In the genomic region with DNA sequence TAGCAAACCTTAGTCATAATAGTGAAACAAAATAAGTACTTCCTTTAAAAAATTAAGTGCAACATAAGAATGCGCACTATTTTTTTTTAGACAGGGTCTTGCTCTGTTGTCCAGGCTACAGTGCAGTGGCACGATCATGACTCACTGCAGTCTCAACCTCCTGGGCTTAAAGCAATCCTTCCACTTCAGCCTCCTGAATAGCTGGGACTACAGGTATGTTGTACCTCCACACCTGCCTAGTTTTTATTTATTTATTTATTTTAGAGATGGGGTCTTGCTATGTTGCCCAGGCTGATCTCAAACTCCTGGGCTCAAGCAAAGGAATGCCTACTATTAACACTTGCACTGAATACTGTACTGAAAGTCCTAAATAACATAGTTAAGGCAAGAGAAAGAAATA, we compare ENCODE assay signal across 26 cellular contexts.
A peak's percentile ranks its signal among the peaks of the same experiment; 100 is the strongest.
DNase-seq lines count a peak whose midpoint lies in the region; ATAC-seq, FAIRE-seq and TF ChIP-seq lines count a peak whose summit lies in the region.
"Had no signal": no experiment of that assay in that cellular context is flagged by ENCODE, and none has a peak within 500 bp of the region (broad histone marks: within the 10 kb centered on the region; RNA-seq: fewer than 3 reads in every experiment).

No MANE protein-coding gene starts in this region.

- H4K8ac ChIP-seq in H1 (ENCODE audit: extremely low read depth, insufficient read depth, low read length), result no peak overlapping the region

- DNase-seq in WTC11 (ENCODE audit: low spot score) (no peak), H1 (ENCODE audit: low read depth in 1 of 2, low spot score in 2 of 2) (no peak), H7 (no peak), NCI-H1694 treated with DMSO at 0.1 percent for 48 hours (lab: John Stamatoyannopoulos, UW) (no peak)
- DNase-seq: 8988T; ACHN; BE2C; C1 segment of cervical spinal cord; CD4-positive, alpha-beta memory T cell; CD4-positive, CD25-positive, alpha-beta regulatory T cell; CD8-positive, alpha-beta memory T cell; COR-L47; DMS 273 treated with DMSO at 0.1 percent for 48 hours; DMS153; DMS53; DMS79; DND-41; EL; GDM1 had no signal

- no peak overlapping the region for H3K4me3 Mint-ChIP-seq in WTC11
- H3K4me3 Mint-ChIP-seq: CD14-positive monocyte; CD4-positive, alpha-beta memory T cell; CD4-positive, CD25-positive, alpha-beta regulatory T cell; CD8-positive, alpha-beta memory T cell had no signal

- H3K36me3 Mint-ChIP-seq in WTC11, result no peaks in the 10 kb centered on the region

- H3K14ac ChIP-seq in H1 (ENCODE audit: insufficient read length), result no peak overlapping the region

- no peaks in the 10 kb centered on the region for H3K4me1 ChIP-seq in HEK293 (ENCODE audit: control insufficient read depth, insufficient read depth, low read length)
- H3K4me1 ChIP-seq in H1 (replicated peaks in 1 of 4; ENCODE audit: control insufficient read depth in 3 of 4, insufficient read depth in 4 of 4, low read length in 3 of 4), result no peaks in the 10 kb centered on the region
- H3K4me1 ChIP-seq: BE2C, BLaER1 had no signal

- no peak for TF ChIP-seq EP300 in H1 (IDR thresholded peaks at IDR 0.05; ENCODE audit: borderline replicate concordance in 1 of 2, low read depth in 2 of 2, low read length in 2 of 2)

- no peaks in the 10 kb centered on the region; a peak in 1 of 3 replicates for H3K36me3 ChIP-seq in HEK293 (ENCODE audit: control insufficient read depth in 2 of 2, insufficient read depth in 1 of 2, low read length in 2 of 2)
- no peaks in the 10 kb centered on the region for H3K36me3 ChIP-seq in H1 (ENCODE audit: control insufficient read depth in 2 of 4, insufficient read depth in 4 of 4, low read length in 3 of 4)
- no peaks in the 10 kb centered on the region for H3K36me3 ChIP-seq in H7 (replicated peaks; ENCODE audit: control insufficient read depth, insufficient read depth, low read length)

- H3K9me3 ChIP-seq in HEK293 (ENCODE audit: control insufficient read depth, insufficient read depth, low read depth, low read length), result no peaks in the 10 kb centered on the region
- no peaks in the 10 kb centered on the region for H3K9me3 ChIP-seq in H1 (ENCODE audit: insufficient read depth in 2 of 2, low read depth in 1 of 2, low read length in 1 of 2)
- H3K9me3 ChIP-seq: BE2C, BLaER1 had no signal

- no peak overlapping the region for H2BK120ac ChIP-seq in H1 (replicated peaks; ENCODE audit: low read depth, low read length)

- H2AFZ ChIP-seq in H1 (ENCODE audit: low read length), result no peak overlapping the region

- H2BK5ac ChIP-seq in H1 (ENCODE audit: low read depth, low read length), result no peak overlapping the region

- H3K4ac ChIP-seq in H1 (replicated peaks; ENCODE audit: insufficient read length, low read depth, low read length), result no peak overlapping the region

- CTCF ChIA-PET in HEK293 (lab: Yijun Ruan, JAX), result no interaction called here
- CTCF ChIA-PET in WTC11 (lab: Charles Lee), result interaction anchor here (0.6 kb wide), 1 partner anchor 21 kb away, joined by 5 read pairs; no protein-coding TSS in a partner anchor
- CTCF ChIA-PET in H1 (lab: Charles Lee; ENCODE audit: partially characterized antibody), result no interaction called here

- H3K18ac ChIP-seq in H1 (ENCODE audit: extremely low read depth, low read length), result no peak overlapping the region

- no peak overlapping the region for H2BK20ac ChIP-seq in H1 (ENCODE audit: low read length)

- 0 out of 2 replicates have a peak, but pooled peaks cover under 1% of the 10 kb centered on the region for H3K23me2 ChIP-seq in H1 (ENCODE audit: low read depth, low read length)

- no peaks in the 10 kb centered on the region; a peak in 1 of 4 replicates for H3K79me2 ChIP-seq in H1 (ENCODE audit: control insufficient read depth in 1 of 2, insufficient read depth in 2 of 2, low read length in 2 of 2)

- H4K91ac ChIP-seq in H1 (replicated peaks; ENCODE audit: insufficient read length, low read length), result no peak overlapping the region

- H3K27ac ChIP-seq in HEK293 (ENCODE audit: extremely low read depth, low read depth, low read length) (no peak overlapping the region), H1 (ENCODE audit: low read depth, low read length) (no peak overlapping the region)
- H3K27ac ChIP-seq: BLaER1 had no signal

- H3K9ac ChIP-seq in H1 (replicated peaks in 1 of 4; ENCODE audit: extremely low read depth in 1 of 4, low read depth in 3 of 4, low read length in 3 of 4), result no peak overlapping the region
- H3K9ac ChIP-seq: BLaER1 had no signal

- 89% methylated on average over 2 of the region's 2 CpGs; no CpG with 5 or more reads in 1 of the 2 experiments for WGBS in H1 (ENCODE audit: extremely low coverage in 1 of 2, insufficient coverage in 1 of 2, insufficient read length in 1 of 2, insufficient replicate concordance in 2 of 2, low coverage in 1 of 2, low lambda C conversion rate in 2 of 2, missing lambda C conversion rate in 1 of 2), 2 experiments

- H2BK12ac ChIP-seq in H1 (ENCODE audit: low read depth, low read length), result no peak overlapping the region

- TF ChIP-seq RAD21 in H1 (IDR thresholded peaks at IDR 0.05 in 1 of 2, conservative IDR thresholded peaks at IDR 0.05 in 1 of 2; ENCODE audit: low read depth in 2 of 2, low read length in 2 of 2), result no peak

- H3K27me3 ChIP-seq in H1 (replicated peaks in 1 of 4; ENCODE audit: control insufficient read depth in 3 of 4, extremely low read depth in 1 of 4, insufficient read depth in 3 of 4, low read length in 3 of 4), result no peaks in the 10 kb centered on the region
- no peaks in the 10 kb centered on the region for H3K27me3 ChIP-seq in H7 (ENCODE audit: control insufficient read depth, insufficient read depth, low read length)
- H3K27me3 ChIP-seq: BE2C, BLaER1 had no signal

- H4K20me1 ChIP-seq in H1 (replicated peaks in 1 of 2; ENCODE audit: control insufficient read depth in 1 of 2, insufficient read depth in 2 of 2, low read length in 2 of 2), result no peaks in the 10 kb centered on the region
- H4K20me1 ChIP-seq: BLaER1 had no signal

- H2BK15ac ChIP-seq in H1 (ENCODE audit: low read length), result no peak overlapping the region

- no peak for TF ChIP-seq POLR2A in H1 (IDR thresholded peaks at IDR 0.05; ENCODE audit: control extremely low read depth in 1 of 2, low read depth in 2 of 2, low read length in 2 of 2)

- H3K23ac ChIP-seq in H1 (ENCODE audit: insufficient read length), result no peak overlapping the region

- H3K4me3 ChIP-seq in HEK293 (ENCODE audit: low read depth, low read length) (no peak overlapping the region), H1 (ENCODE audit: extremely low read depth in 1 of 4, insufficient read depth in 2 of 4, low read depth in 3 of 4, low read length in 4 of 4) (no peak overlapping the region), H7 (ENCODE audit: insufficient read depth, low read depth, low read length) (no peak overlapping the region)
- H3K4me3 ChIP-seq: BLaER1, GM12878 had no signal

- H3K79me1 ChIP-seq in H1 (ENCODE audit: low read depth, low read length), result no peaks in the 10 kb centered on the region

- no peaks in the 10 kb centered on the region for H3K9me3 Mint-ChIP-seq in WTC11
- H3K9me3 Mint-ChIP-seq: CD14-positive monocyte; CD4-positive, alpha-beta memory T cell; CD8-positive, alpha-beta memory T cell had no signal

- no peak overlapping the region for H3K27ac Mint-ChIP-seq in WTC11
- H3K27ac Mint-ChIP-seq: CD14-positive monocyte; CD4-positive, alpha-beta memory T cell; CD4-positive, CD25-positive, alpha-beta regulatory T cell; CD8-positive, alpha-beta memory T cell had no signal

- no peaks in the 10 kb centered on the region; the same call in 1 of the 2 replicates for H3K27me3 Mint-ChIP-seq in WTC11 (ENCODE audit: low read depth)
- H3K27me3 Mint-ChIP-seq: CD4-positive, alpha-beta memory T cell; CD4-positive, CD25-positive, alpha-beta regulatory T cell had no signal

- no peak overlapping the region for H4K5ac ChIP-seq in H1 (ENCODE audit: insufficient read length, low read depth, low read length)

- no peak for ATAC-seq in WTC11
- ATAC-seq: GM12878 had no signal

- no peak overlapping the region for H3K56ac ChIP-seq in H1 (replicated peaks; ENCODE audit: insufficient read length, low read depth, low read length)

- FAIRE-seq in H1 (lab: Jason Lieb, UNC), result no peak
- FAIRE-seq: A204.1, GM12878, GM12892, GM18507 had no signal

- POLR2A ChIA-PET in HEK293 (lab: Yijun Ruan, JAX) (no interaction called here), WTC11 (lab: Charles Lee) (no interaction called here), H1 (lab: Charles Lee; ENCODE audit: partially characterized antibody) (no interaction called here)

- TF ChIP-seq CTCF in HEK293 (tag by site-specific recombination; IDR thresholded peaks at IDR 0.05), result no peak
- TF ChIP-seq CTCF in WTC11 (IDR thresholded peaks at IDR 0.05), result no peak
- no peak for TF ChIP-seq CTCF in H1 (IDR thresholded peaks at IDR 0.05; ENCODE audit: control extremely low read depth in 1 of 3, insufficient read depth in 1 of 3, low read depth in 1 of 3, low read length in 3 of 3)

- H3K4me1 Mint-ChIP-seq in WTC11, result 0 out of 2 replicates have a peak, but pooled peaks cover 2% of the 10 kb centered on the region

- no peak overlapping the region for H3K4me2 ChIP-seq in H1 (ENCODE audit: insufficient read depth in 1 of 2, low read depth in 2 of 2, low read length in 2 of 2)
- H3K4me2 ChIP-seq: BLaER1 had no signal

- no peak overlapping the region for H2AK5ac ChIP-seq in H1 (ENCODE audit: low read depth, low read length)

TF ChIP-seq in HEK293, 187 proteins besides CTCF, POLR2A, EP300 and RAD21:
- TF ChIP-seq ZNF121 (tag by site-specific recombination; IDR thresholded peaks at IDR 0.05) (peak; percentile 87), ZNF529 (tag by site-specific recombination; IDR thresholded peaks at IDR 0.05; ENCODE audit: insufficient replicate concordance) (no peak)
TF ChIP-seq in HEK293: peak in this region for 1.

TF ChIP-seq in WTC11, 78 proteins besides CTCF, POLR2A, EP300 and RAD21:
- TF ChIP-seq ZNF121 (CRISPR knock-in tag; IDR thresholded peaks at IDR 0.05) (peak; percentile 48; the same call in 1 of the 2 replicates), CBFB (CRISPR knock-in tag; IDR thresholded peaks at IDR 0.05; ENCODE audit: low read depth) (no peak), GTF2I (CRISPR knock-in tag; conservative IDR thresholded peaks at IDR 0.05) (peak; percentile 45; the same call in 1 of the 2 replicates)

TF ChIP-seq in H1, 55 proteins besides CTCF, POLR2A, EP300 and RAD21:
- TF ChIP-seq, protein P1, sequence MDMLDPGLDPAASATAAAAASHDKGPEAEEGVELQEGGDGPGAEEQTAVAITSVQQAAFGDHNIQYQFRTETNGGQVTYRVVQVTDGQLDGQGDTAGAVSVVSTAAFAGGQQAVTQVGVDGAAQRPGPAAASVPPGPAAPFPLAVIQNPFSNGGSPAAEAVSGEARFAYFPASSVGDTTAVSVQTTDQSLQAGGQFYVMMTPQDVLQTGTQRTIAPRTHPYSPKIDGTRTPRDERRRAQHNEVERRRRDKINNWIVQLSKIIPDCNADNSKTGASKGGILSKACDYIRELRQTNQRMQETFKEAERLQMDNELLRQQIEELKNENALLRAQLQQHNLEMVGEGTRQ (IDR thresholded peaks at IDR 0.05; ENCODE audit: low read length), result no peak
- TF ChIP-seq KDM1A (IDR thresholded peaks at IDR 0.05; ENCODE audit: borderline replicate concordance, low read length), result 0 out of 2 replicates have a peak, but pooled peaks have one; percentile 22

Comparison
In these comparisons a context has a peak if more than half of its experiments do, and no peak if none do; other contexts are left out.
1. Of the 8 proteins assayed by ChIP-seq in both HEK293 and WTC11: peak only in HEK293: none; only in WTC11: none; in both: ZNF121; in neither: 7.